Comparison of ENCODE assay signal across 1 cellular context in the genomic region with DNA sequence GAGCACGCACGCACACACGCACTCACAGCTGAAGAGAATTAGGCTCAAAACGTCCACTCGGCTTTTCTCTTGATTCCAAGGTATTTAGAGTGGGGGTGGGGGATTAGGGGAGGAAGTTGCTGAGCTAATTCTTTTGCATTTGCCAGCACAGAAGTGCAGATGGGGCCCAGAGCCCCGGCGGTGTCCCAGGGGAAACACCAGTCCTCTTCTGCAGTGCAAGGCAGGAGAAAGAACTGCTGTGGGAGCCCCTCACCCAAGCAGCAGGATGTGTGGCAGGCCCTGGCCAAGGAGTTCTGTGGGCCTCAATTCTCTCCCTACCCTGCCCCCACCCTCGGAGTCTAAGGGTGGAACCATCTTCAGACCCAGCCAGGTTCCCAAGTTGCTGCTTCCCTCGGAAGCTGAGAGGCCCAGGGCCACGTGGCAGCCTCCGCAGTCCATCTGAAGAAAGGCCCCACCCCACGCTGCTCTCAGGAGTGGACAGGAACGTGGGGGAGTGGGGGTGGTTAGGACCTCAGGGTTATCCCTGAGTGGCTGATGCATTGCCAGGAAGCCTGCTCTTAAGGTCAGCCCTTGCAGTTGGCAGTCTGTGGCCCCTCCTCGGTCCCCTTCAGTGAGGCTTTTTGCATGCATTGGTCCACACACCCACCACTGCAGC.
TF ChIP-seq lines count a peak whose summit lies in the region.

No MANE protein-coding gene starts in this region.

TF ChIP-seq in GM12878, 131 proteins besides CTCF, POLR2A, EP300 and RAD21 (continued from another document):
- TF ChIP-seq CUX1 (IDR thresholded peaks at IDR 0.05; ENCODE audit: insufficient replicate concordance, low read depth, low read length) (no peak), WRNIP1 (IDR thresholded peaks at IDR 0.05; ENCODE audit: borderline replicate concordance, low read depth, low read length) (no peak)
TF ChIP-seq in GM12878: peak in this region for 0.
